ENCODE assay signal across 1 cellular context in the genomic region with DNA sequence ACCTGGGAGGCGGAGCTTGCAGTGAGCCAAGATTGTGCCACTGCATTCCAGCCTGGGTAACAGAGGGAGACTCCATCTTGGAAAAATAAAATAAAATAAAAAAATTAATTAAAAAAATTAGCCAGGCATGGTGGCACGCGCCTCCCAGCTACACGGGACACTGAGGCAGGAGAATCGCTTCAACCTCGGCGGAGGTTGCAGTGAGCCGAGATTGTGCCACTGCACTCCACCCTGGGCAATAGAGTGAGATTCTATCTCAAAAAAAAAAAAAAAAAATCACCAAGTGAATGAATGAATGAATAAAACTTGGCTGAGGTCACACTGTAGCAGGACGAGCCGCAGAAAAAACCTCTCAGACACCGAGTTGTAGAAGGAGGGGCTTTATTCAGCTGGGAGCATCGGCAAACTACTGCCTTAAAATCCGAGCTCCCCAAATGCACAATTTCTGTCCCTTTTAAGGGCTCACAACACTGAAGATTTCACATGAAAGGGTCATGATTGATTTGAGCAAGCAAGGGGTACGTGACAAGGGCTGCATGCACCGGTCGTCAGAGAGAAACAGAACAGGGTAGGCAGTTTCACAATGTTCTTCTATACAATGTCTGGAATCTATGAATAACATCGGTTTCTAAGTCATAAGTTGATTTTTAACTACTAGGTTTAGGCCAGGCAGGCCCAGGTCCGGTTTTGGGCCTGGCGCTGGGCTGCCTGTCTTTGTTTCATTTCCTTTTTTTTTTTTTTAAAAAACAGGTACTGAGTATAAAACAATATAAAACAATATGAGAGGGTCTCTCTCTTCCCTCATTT.
A peak's percentile ranks its signal among the peaks of the same experiment; 100 is the strongest.
TF ChIP-seq lines count a peak whose summit lies in the region.
"Not testable (repeated sequence)": the region's sequence is repeated elsewhere in the genome, so short reads cannot be mapped to it uniquely, and the experiment has no call there.

No MANE protein-coding gene starts in this region.

TF ChIP-seq in HepG2, 621 proteins besides CTCF, POLR2A, EP300 and RAD21 (continued from another document):
- TF ChIP-seq, protein P1, sequence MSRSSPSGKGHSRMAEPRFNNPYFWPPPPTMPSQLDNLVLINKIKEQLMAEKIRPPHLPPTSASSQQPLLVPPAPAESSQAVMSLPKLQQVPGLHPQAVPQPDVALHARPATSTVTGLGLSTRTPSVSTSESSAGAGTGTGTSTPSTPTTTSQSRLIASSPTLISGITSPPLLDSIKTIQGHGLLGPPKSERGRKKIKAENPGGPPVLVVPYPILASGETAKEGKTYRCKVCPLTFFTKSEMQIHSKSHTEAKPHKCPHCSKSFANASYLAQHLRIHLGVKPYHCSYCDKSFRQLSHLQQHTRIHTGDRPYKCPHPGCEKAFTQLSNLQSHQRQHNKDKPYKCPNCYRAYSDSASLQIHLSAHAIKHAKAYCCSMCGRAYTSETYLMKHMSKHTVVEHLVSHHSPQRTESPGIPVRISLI (CRISPR knock-in tag; IDR thresholded peaks at IDR 0.05; ENCODE audit: borderline replicate concordance) = peak; percentile 48
- peak; percentile 60; the same call in 1 of the 2 replicates for TF ChIP-seq RXRB (CRISPR knock-in tag; IDR thresholded peaks at IDR 0.05; ENCODE audit: borderline replicate concordance)
- peak; percentile 65; the same call in 1 of the 2 replicates for TF ChIP-seq MIXL1 (CRISPR knock-in tag; IDR thresholded peaks at IDR 0.05)
- peak; percentile 96 for TF ChIP-seq ZNF432 (CRISPR knock-in tag; IDR thresholded peaks at IDR 0.05; ENCODE audit: borderline replicate concordance)
- TF ChIP-seq, protein P2, sequence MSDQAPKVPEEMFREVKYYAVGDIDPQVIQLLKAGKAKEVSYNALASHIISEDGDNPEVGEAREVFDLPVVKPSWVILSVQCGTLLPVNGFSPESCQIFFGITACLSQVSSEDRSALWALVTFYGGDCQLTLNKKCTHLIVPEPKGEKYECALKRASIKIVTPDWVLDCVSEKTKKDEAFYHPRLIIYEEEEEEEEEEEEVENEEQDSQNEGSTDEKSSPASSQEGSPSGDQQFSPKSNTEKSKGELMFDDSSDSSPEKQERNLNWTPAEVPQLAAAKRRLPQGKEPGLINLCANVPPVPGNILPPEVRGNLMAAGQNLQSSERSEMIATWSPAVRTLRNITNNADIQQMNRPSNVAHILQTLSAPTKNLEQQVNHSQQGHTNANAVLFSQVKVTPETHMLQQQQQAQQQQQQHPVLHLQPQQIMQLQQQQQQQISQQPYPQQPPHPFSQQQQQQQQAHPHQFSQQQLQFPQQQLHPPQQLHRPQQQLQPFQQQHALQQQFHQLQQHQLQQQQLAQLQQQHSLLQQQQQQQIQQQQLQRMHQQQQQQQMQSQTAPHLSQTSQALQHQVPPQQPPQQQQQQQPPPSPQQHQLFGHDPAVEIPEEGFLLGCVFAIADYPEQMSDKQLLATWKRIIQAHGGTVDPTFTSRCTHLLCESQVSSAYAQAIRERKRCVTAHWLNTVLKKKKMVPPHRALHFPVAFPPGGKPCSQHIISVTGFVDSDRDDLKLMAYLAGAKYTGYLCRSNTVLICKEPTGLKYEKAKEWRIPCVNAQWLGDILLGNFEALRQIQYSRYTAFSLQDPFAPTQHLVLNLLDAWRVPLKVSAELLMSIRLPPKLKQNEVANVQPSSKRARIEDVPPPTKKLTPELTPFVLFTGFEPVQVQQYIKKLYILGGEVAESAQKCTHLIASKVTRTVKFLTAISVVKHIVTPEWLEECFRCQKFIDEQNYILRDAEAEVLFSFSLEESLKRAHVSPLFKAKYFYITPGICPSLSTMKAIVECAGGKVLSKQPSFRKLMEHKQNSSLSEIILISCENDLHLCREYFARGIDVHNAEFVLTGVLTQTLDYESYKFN (CRISPR knock-in tag; conservative IDR thresholded peaks at IDR 0.05) = peak; percentile 86
- peak; percentile 82 for TF ChIP-seq CEBPG (CRISPR knock-in tag; IDR thresholded peaks at IDR 0.05)
- TF ChIP-seq, protein P3, sequence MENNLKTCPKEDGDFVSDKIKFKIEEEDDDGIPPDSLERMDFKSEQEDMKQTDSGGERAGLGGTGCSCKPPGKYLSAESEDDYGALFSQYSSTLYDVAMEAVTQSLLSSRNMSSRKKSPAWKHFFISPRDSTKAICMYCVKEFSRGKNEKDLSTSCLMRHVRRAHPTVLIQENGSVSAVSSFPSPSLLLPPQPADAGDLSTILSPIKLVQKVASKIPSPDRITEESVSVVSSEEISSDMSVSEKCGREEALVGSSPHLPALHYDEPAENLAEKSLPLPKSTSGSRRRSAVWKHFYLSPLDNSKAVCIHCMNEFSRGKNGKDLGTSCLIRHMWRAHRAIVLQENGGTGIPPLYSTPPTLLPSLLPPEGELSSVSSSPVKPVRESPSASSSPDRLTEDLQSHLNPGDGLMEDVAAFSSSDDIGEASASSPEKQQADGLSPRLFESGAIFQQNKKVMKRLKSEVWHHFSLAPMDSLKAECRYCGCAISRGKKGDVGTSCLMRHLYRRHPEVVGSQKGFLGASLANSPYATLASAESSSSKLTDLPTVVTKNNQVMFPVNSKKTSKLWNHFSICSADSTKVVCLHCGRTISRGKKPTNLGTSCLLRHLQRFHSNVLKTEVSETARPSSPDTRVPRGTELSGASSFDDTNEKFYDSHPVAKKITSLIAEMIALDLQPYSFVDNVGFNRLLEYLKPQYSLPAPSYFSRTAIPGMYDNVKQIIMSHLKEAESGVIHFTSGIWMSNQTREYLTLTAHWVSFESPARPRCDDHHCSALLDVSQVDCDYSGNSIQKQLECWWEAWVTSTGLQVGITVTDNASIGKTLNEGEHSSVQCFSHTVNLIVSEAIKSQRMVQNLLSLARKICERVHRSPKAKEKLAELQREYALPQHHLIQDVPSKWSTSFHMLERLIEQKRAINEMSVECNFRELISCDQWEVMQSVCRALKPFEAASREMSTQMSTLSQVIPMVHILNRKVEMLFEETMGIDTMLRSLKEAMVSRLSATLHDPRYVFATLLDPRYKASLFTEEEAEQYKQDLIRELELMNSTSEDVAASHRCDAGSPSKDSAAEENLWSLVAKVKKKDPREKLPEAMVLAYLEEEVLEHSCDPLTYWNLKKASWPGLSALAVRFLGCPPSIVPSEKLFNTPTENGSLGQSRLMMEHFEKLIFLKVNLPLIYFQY (CRISPR knock-in tag; IDR thresholded peaks at IDR 0.05; ENCODE audit: borderline replicate concordance) = peak; percentile 81; the same call in 1 of the 2 replicates
- TF ChIP-seq, protein P4, sequence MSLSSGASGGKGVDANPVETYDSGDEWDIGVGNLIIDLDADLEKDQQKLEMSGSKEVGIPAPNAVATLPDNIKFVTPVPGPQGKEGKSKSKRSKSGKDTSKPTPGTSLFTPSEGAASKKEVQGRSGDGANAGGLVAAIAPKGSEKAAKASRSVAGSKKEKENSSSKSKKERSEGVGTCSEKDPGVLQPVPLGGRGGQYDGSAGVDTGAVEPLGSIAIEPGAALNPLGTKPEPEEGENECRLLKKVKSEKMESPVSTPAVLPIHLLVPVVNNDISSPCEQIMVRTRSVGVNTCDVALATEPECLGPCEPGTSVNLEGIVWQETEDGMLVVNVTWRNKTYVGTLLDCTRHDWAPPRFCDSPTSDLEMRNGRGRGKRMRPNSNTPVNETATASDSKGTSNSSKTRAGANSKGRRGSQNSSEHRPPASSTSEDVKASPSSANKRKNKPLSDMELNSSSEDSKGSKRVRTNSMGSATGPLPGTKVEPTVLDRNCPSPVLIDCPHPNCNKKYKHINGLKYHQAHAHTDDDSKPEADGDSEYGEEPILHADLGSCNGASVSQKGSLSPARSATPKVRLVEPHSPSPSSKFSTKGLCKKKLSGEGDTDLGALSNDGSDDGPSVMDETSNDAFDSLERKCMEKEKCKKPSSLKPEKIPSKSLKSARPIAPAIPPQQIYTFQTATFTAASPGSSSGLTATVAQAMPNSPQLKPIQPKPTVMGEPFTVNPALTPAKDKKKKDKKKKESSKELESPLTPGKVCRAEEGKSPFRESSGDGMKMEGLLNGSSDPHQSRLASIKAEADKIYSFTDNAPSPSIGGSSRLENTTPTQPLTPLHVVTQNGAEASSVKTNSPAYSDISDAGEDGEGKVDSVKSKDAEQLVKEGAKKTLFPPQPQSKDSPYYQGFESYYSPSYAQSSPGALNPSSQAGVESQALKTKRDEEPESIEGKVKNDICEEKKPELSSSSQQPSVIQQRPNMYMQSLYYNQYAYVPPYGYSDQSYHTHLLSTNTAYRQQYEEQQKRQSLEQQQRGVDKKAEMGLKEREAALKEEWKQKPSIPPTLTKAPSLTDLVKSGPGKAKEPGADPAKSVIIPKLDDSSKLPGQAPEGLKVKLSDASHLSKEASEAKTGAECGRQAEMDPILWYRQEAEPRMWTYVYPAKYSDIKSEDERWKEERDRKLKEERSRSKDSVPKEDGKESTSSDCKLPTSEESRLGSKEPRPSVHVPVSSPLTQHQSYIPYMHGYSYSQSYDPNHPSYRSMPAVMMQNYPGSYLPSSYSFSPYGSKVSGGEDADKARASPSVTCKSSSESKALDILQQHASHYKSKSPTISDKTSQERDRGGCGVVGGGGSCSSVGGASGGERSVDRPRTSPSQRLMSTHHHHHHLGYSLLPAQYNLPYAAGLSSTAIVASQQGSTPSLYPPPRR (CRISPR knock-in tag; IDR thresholded peaks at IDR 0.05; ENCODE audit: borderline replicate concordance) = peak; percentile 58; the same call in 1 of the 2 replicates
- TF ChIP-seq MED1 (CRISPR knock-in tag; IDR thresholded peaks at IDR 0.05) = peak; percentile 96
- 0 out of 2 replicates have a peak, but pooled peaks have one; percentile 29 for TF ChIP-seq ZNF430 (CRISPR knock-in tag; IDR thresholded peaks at IDR 0.05)
- peak; percentile 35; the same call in 1 of the 2 replicates for TF ChIP-seq HOXA3 (CRISPR knock-in tag; IDR thresholded peaks at IDR 0.05)
- TF ChIP-seq ARID2 (CRISPR knock-in tag; IDR thresholded peaks at IDR 0.05; ENCODE audit: borderline replicate concordance) = 0 out of 2 replicates have a peak, but pooled peaks have one; percentile 29
- peak; percentile 69 for TF ChIP-seq ZFY (CRISPR knock-in tag; IDR thresholded peaks at IDR 0.05)
- peak; percentile 66; the same call in 1 of the 2 replicates for TF ChIP-seq MEIS1 (CRISPR knock-in tag; IDR thresholded peaks at IDR 0.05; ENCODE audit: borderline replicate concordance)
- TF ChIP-seq ZNF24 (IDR thresholded peaks at IDR 0.05) = peak; percentile 86
- TF ChIP-seq FOXA3 (CRISPR knock-in tag; IDR thresholded peaks at IDR 0.05) = peak; percentile 11; the same call in 1 of the 2 replicates
- TF ChIP-seq, protein P5, sequence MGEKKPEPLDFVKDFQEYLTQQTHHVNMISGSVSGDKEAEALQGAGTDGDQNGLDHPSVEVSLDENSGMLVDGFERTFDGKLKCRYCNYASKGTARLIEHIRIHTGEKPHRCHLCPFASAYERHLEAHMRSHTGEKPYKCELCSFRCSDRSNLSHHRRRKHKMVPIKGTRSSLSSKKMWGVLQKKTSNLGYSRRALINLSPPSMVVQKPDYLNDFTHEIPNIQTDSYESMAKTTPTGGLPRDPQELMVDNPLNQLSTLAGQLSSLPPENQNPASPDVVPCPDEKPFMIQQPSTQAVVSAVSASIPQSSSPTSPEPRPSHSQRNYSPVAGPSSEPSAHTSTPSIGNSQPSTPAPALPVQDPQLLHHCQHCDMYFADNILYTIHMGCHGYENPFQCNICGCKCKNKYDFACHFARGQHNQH (CRISPR knock-in tag; IDR thresholded peaks at IDR 0.05) = 0 out of 2 replicates have a peak, but pooled peaks have one; percentile 34
- TF ChIP-seq FOXP1 (IDR thresholded peaks at IDR 0.05) = not testable (repeated sequence)
- peak; percentile 16; the same call in 1 of the 2 replicates for TF ChIP-seq FOXP1 (CRISPR knock-in tag; IDR thresholded peaks at IDR 0.05)
- peak; percentile 42; the same call in 1 of the 2 replicates for TF ChIP-seq ETV5 (CRISPR knock-in tag; IDR thresholded peaks at IDR 0.05; ENCODE audit: borderline replicate concordance)
